1 cellular context compared by ENCODE assay signal in genomic region chr4:174199735-174200134, GRCh38.
TF ChIP-seq lines count a peak whose summit lies in the region.

No MANE protein-coding gene starts in this region.

TF ChIP-seq in SK-N-SH, 30 proteins besides CTCF, POLR2A, EP300 and RAD21 (continued from another document):
- peak; percentile 75 for TF ChIP-seq PBX3 (IDR thresholded peaks at IDR 0.05)
- TF ChIP-seq TCF12 (IDR thresholded peaks at IDR 0.05) = peak; percentile 13; the same call in 1 of the 2 replicates
- no peak for TF ChIP-seq GATA2 (CRISPR knock-in tag; IDR thresholded peaks at IDR 0.05)
